8 cellular contexts compared by ENCODE assay signal in genomic region chr21:45363921-45364463, GRCh38. TPM values are rescaled to one million over a fixed set of nuclear protein-coding genes. Genes with fewer than 3 reads are reported as not detected.
DNase-seq lines count a peak whose midpoint lies in the region; TF ChIP-seq lines count a peak whose summit lies in the region.

No MANE protein-coding gene starts in this region.

- DNase-seq in LoVo (ENCODE audit: low spot score) (peak; percentile 87), foreskin fibroblast (peak; percentile 98), osteoblast (ENCODE audit: insufficient read length, low spot score, missing footprints) (peak; percentile 99), NCI-H2227 (lab: John Stamatoyannopoulos, UW; ENCODE audit: unreplicated experiment) (no peak), NCI-H1436 (lab: John Stamatoyannopoulos, UW) (no peak)
- peak; percentile 20 for DNase-seq in activated T-helper 2 cell treated with anti-CD3 and anti-CD28 coated beads, Interferon-gamma antibody, Interleukin-2, Interleukin-4, amounts not matched to agents 10 μg/mL and 5 μg/mL and 100 μg/mL, durations not matched to agents 14 hours and 24 hours and 36 hours (ENCODE audit: low spot score)

- peak overlapping the region; percentile 59 for H3K4me2 ChIP-seq in BLaER1
- H3K4me2 ChIP-seq in osteoblast (ENCODE audit: insufficient read depth, low read length), result peak overlapping the region; percentile 54

- H3K27me3 ChIP-seq in BLaER1 (peaks cover 26% of the 10 kb centered on the region), osteoblast (ENCODE audit: insufficient read depth, low read length) (no peaks in the 10 kb centered on the region)

- H3K9me3 ChIP-seq in BLaER1 (no peaks in the 10 kb centered on the region), osteoblast (ENCODE audit: low read depth, low read length) (no peaks in the 10 kb centered on the region)

- H3K36me3 Mint-ChIP-seq in activated T-helper 2 cell treated with anti-CD3 and anti-CD28 coated beads, Interferon-gamma antibody, Interleukin-2, Interleukin-4, amounts not matched to agents 10 μg/mL and 5 μg/mL and 100 μg/mL, durations not matched to agents 14 hours and 24 hours and 36 hours (ENCODE audit: low read depth), result no peaks in the 10 kb centered on the region

- H2AFZ ChIP-seq in osteoblast (ENCODE audit: low read length), result peak overlapping the region; percentile 72

- no peaks in the 10 kb centered on the region for H3K36me3 ChIP-seq in BLaER1
- no peaks in the 10 kb centered on the region for H3K36me3 ChIP-seq in osteoblast (ENCODE audit: insufficient read depth, low read length)
- H3K36me3 ChIP-seq in urinary bladder (ENCODE audit: insufficient read depth), result no peaks in the 10 kb centered on the region

- H3K4me1 Mint-ChIP-seq in activated T-helper 2 cell treated with anti-CD3 and anti-CD28 coated beads, Interferon-gamma antibody, Interleukin-2, Interleukin-4, amounts not matched to agents 10 μg/mL and 5 μg/mL and 100 μg/mL, durations not matched to agents 14 hours and 24 hours and 36 hours (ENCODE audit: low read depth), result peaks cover 6% of the 10 kb centered on the region

- H3K4me3 ChIP-seq in BLaER1 (no peak overlapping the region), foreskin fibroblast (ENCODE audit: low read depth in 1 of 2, low read length in 2 of 2) (no peak overlapping the region), osteoblast (ENCODE audit: insufficient read depth, low read length) (peak overlapping the region; percentile 30), urinary bladder (ENCODE audit: low read depth, low read length) (no peak overlapping the region)

- 27% methylated on average over 18 of the region's 18 CpGs for WGBS in urinary bladder

- H3K27me3 Mint-ChIP-seq in activated T-helper 2 cell treated with anti-CD3 and anti-CD28 coated beads, Interferon-gamma antibody, Interleukin-2, Interleukin-4, amounts not matched to agents 10 μg/mL and 5 μg/mL and 100 μg/mL, durations not matched to agents 14 hours and 24 hours and 36 hours (ENCODE audit: low read depth), result peaks cover 4% of the 10 kb centered on the region

- H3K9ac ChIP-seq in BLaER1, result no peak overlapping the region

- H3K4me3 Mint-ChIP-seq in activated T-helper 2 cell treated with anti-CD3 and anti-CD28 coated beads, Interferon-gamma antibody, Interleukin-2, Interleukin-4, amounts not matched to agents 10 μg/mL and 5 μg/mL and 100 μg/mL, durations not matched to agents 14 hours and 24 hours and 36 hours (ENCODE audit: low read depth), result no peak overlapping the region

- H3K4me1 ChIP-seq in BLaER1, result peaks cover 77% of the 10 kb centered on the region
- H3K4me1 ChIP-seq in osteoblast (ENCODE audit: insufficient read depth, low read length), result peaks cover 29% of the 10 kb centered on the region
- peaks cover 2% of the 10 kb centered on the region for H3K4me1 ChIP-seq in urinary bladder (ENCODE audit: insufficient read depth)

- intact Hi-C loops in activated T-helper 2 cell treated with anti-CD3 and anti-CD28 coated beads, Interferon-gamma antibody, Interleukin-2, Interleukin-4, amounts not matched to agents 10 μg/mL and 5 μg/mL and 100 μg/mL, durations not matched to agents 14 hours and 24 hours and 36 hours (cut with micrococcal nuclease), result no loop called here

- no peak overlapping the region; the same call in 1 of the 2 replicates for H3K27ac ChIP-seq in BLaER1
- peak overlapping the region; percentile 99 for H3K27ac ChIP-seq in osteoblast (ENCODE audit: low read depth, low read length)
- peak overlapping the region; percentile 87 for H3K27ac ChIP-seq in urinary bladder (ENCODE audit: low read depth)

- no peaks in the 10 kb centered on the region for H3K9me3 Mint-ChIP-seq in activated T-helper 2 cell treated with anti-CD3 and anti-CD28 coated beads, Interferon-gamma antibody, Interleukin-2, Interleukin-4, amounts not matched to agents 10 μg/mL and 5 μg/mL and 100 μg/mL, durations not matched to agents 14 hours and 24 hours and 36 hours

- H3K27ac Mint-ChIP-seq in activated T-helper 2 cell treated with anti-CD3 and anti-CD28 coated beads, Interferon-gamma antibody, Interleukin-2, Interleukin-4, amounts not matched to agents 10 μg/mL and 5 μg/mL and 100 μg/mL, durations not matched to agents 14 hours and 24 hours and 36 hours, result peak overlapping the region; percentile 5

- no peaks in the 10 kb centered on the region for H4K20me1 ChIP-seq in BLaER1
- H4K20me1 ChIP-seq in osteoblast (ENCODE audit: insufficient read depth, low read length), result no peaks in the 10 kb centered on the region

- no peak for TF ChIP-seq CTCF in foreskin fibroblast (IDR thresholded peaks at IDR 0.05; ENCODE audit: low read depth, low read length)
- TF ChIP-seq CTCF in osteoblast (IDR thresholded peaks at IDR 0.05; ENCODE audit: extremely low read depth, low read depth, low read length), result no peak

- no peaks in the 10 kb centered on the region for H3K79me2 ChIP-seq in osteoblast (ENCODE audit: insufficient read depth, low read length)

RNA-seq across cellular contexts. Expression of gene COL18A1, which starts 41.0 kb away (rescaled TPM):
- 2.9 and 3.4 TPM in 2 replicates for total RNA-seq in activated T-helper 2 cell treated with anti-CD3 and anti-CD28 coated beads, Interferon-gamma antibody, Interleukin-2, Interleukin-4, amounts not matched to agents 10 μg/mL and 5 μg/mL and 100 μg/mL, durations not matched to agents 14 hours and 24 hours and 36 hours
- 8.3 and 8.8 TPM in 2 replicates for total RNA-seq in osteoblast
- 60.7 TPM for total RNA-seq in urinary bladder
- 111 TPM for polyA plus RNA-seq in urinary bladder

Comparison
In these comparisons a context has a peak if more than half of its experiments do, and no peak if none do; other contexts are left out.
1. DNase-seq: peak in LoVo (single experiment), activated T-helper 2 cell treated with anti-CD3 and anti-CD28 coated beads, Interferon-gamma antibody, Interleukin-2, Interleukin-4, amounts not matched to agents 10 μg/mL and 5 μg/mL and 100 μg/mL, durations not matched to agents 14 hours and 24 hours and 36 hours (single experiment), foreskin fibroblast (2 of 2) and osteoblast (single experiment); none in NCI-H2227 (single experiment) and NCI-H1436 (single experiment).